In genomic region chr13:79749556-79749955, GRCh38 we compare ENCODE assay signal across 19 cellular contexts.
DNase-seq lines count a peak whose midpoint lies in the region; ATAC-seq and TF ChIP-seq lines count a peak whose summit lies in the region.
"Had no signal": no experiment of that assay in that cellular context is flagged by ENCODE, and none has a peak within 500 bp of the region (broad histone marks: within the 10 kb centered on the region; RNA-seq: fewer than 3 reads in every experiment).

No MANE protein-coding gene starts in this region.

- intact Hi-C loops in gastrocnemius medialis (cut with DNase I; ENCODE audit: low total_unique reads) = no loop called here
- intact Hi-C loops in Caco-2 (cut with micrococcal nuclease; ENCODE audit: unreplicated experiment) = no loop called here

- H3K4me1 ChIP-seq in gastrocnemius medialis (peaks cover 16 to 21% of the 10 kb centered on the region in 2 donors), Caco-2 (peaks cover 8% of the 10 kb centered on the region; the same call in 1 of the 2 replicates)

- POLR2A ChIA-PET in Caco-2 (lab: Charles Lee) = no interaction called here

- no peak for TF ChIP-seq POLR2A in gastrocnemius medialis (IDR thresholded peaks at IDR 0.05)

- H3K4me1 Mint-ChIP-seq in HFFc6 (ENCODE audit: low read depth) = peaks cover 31% of the 10 kb centered on the region
- H3K4me1 Mint-ChIP-seq in Caco-2 (ENCODE audit: low read depth, unreplicated experiment) = no peaks in the 10 kb centered on the region
- H3K4me1 Mint-ChIP-seq: activated CD4-positive, alpha-beta T cell treated with anti-CD3 and anti-CD28 coated beads, Interleukin-2, amount 10 ng/mL, durations not matched to agents 24 days and 14 days; central memory CD8-positive, alpha-beta T cell; stimulated activated memory B cell treated with anti-CD40 and anti-IgM and Interleukin-4, amounts not matched to agents 10 μg/mL and 1 μg/mL and 100 μg/mL, for 72 hours; T-cell had no signal

- H3K9me3 Mint-ChIP-seq in HFFc6 (no peaks in the 10 kb centered on the region), Caco-2 (ENCODE audit: unreplicated experiment) (peaks cover 9% of the 10 kb centered on the region)
- H3K9me3 Mint-ChIP-seq: activated CD4-positive, alpha-beta T cell treated with anti-CD3 and anti-CD28 coated beads, Interleukin-2, amount 10 ng/mL, durations not matched to agents 24 days and 14 days; stimulated activated memory B cell treated with anti-CD40 and anti-IgM and Interleukin-4, amounts not matched to agents 10 μg/mL and 1 μg/mL and 100 μg/mL, for 72 hours had no signal

- no peak overlapping the region for H3K4me3 ChIP-seq in brain microvascular endothelial cell (ENCODE audit: low read depth, low read length)
- H3K4me3 ChIP-seq in gastrocnemius medialis = no peak overlapping the region
- H3K4me3 ChIP-seq in Caco-2 (ENCODE audit: low read depth, low read length) = no peak overlapping the region
- H3K4me3 ChIP-seq: thoracic aorta had no signal

- no peak for ATAC-seq in gastrocnemius medialis
- ATAC-seq: stimulated activated memory B cell treated with anti-CD40 and anti-IgM and Interleukin-4, amounts not matched to agents 10 μg/mL and 1 μg/mL and 100 μg/mL, for 72 hours; T-cell had no signal

- no peak for TF ChIP-seq CTCF in HFFc6 (IDR thresholded peaks at IDR 0.05)
- no peak for TF ChIP-seq CTCF in brain microvascular endothelial cell (IDR thresholded peaks at IDR 0.05; ENCODE audit: low read depth, low read length, missing control alignments)
- TF ChIP-seq CTCF in gastrocnemius medialis (IDR thresholded peaks at IDR 0.05 in 4 of 5, conservative IDR thresholded peaks at IDR 0.05 in 1 of 5) = no peak
- TF ChIP-seq CTCF in Caco-2 (IDR thresholded peaks at IDR 0.05; ENCODE audit: insufficient read depth in 1 of 2, low read depth in 1 of 2, low read length in 1 of 2, severe bottlenecking in 1 of 2, unreplicated experiment in 1 of 2) = no peak

- H3K36me3 Mint-ChIP-seq in HFFc6 (ENCODE audit: low read depth) (no peaks in the 10 kb centered on the region), Caco-2 (ENCODE audit: insufficient read depth, unreplicated experiment) (no peaks in the 10 kb centered on the region)
- H3K36me3 Mint-ChIP-seq: stimulated activated memory B cell treated with anti-CD40 and anti-IgM and Interleukin-4, amounts not matched to agents 10 μg/mL and 1 μg/mL and 100 μg/mL, for 72 hours; T-cell had no signal

- H3K27me3 ChIP-seq in brain microvascular endothelial cell (replicated peaks) (no peaks in the 10 kb centered on the region), gastrocnemius medialis (no peaks in the 10 kb centered on the region), Caco-2 (replicated peaks; ENCODE audit: control insufficient read depth, insufficient read depth, low read length) (no peaks in the 10 kb centered on the region)

- no peaks in the 10 kb centered on the region for H3K9me3 ChIP-seq in gastrocnemius medialis
- H3K9me3 ChIP-seq in Caco-2 = no peaks in the 10 kb centered on the region
- H3K9me3 ChIP-seq: thoracic aorta had no signal

- H3K4me3 Mint-ChIP-seq in HFFc6 (no peak overlapping the region), Caco-2 (ENCODE audit: unreplicated experiment) (no peak overlapping the region)
- H3K4me3 Mint-ChIP-seq: activated CD4-positive, alpha-beta T cell treated with anti-CD3 and anti-CD28 coated beads, Interleukin-2, amount 10 ng/mL, durations not matched to agents 24 days and 14 days; central memory CD8-positive, alpha-beta T cell; stimulated activated memory B cell treated with anti-CD40 and anti-IgM and Interleukin-4, amounts not matched to agents 10 μg/mL and 1 μg/mL and 100 μg/mL, for 72 hours; T-cell had no signal

- no peak for DNase-seq in HFFc6
- DNase-seq in brain microvascular endothelial cell = no peak
- DNase-seq in kidney tubule cell (ENCODE audit: low spot score) = peak; percentile 82
- DNase-seq in gastrocnemius medialis = no peak
- no peak for DNase-seq in putamen (ENCODE audit: low spot score)
- DNase-seq in Caco-2 = no peak
- no peak for DNase-seq in NCI-H2171 (lab: John Stamatoyannopoulos, UW)
- DNase-seq: activated CD4-positive, alpha-beta T cell treated with anti-CD3 and anti-CD28 coated beads, Interleukin-2, amount 10 ng/mL, durations not matched to agents 24 days and 14 days; activated CD8-positive, alpha-beta memory T cell treated with anti-CD3 and anti-CD28 coated beads, Interleukin-2, amount 50 U/mL, for 4 hours; activated effector memory CD4-positive, alpha-beta T cell treated with anti-CD3 and anti-CD28 coated beads, Interleukin-2, amount 50 U/mL, for 16 hours; effector CD4-positive, alpha-beta T cell; Karpas-422; midbrain; NCI-H1092 treated with DMSO at 0.1 percent for 48 hours; NCI-H524; T-cell had no signal

- no peaks in the 10 kb centered on the region for H3K36me3 ChIP-seq in brain microvascular endothelial cell (replicated peaks)
- H3K36me3 ChIP-seq in gastrocnemius medialis = no peaks in the 10 kb centered on the region
- H3K36me3 ChIP-seq in Caco-2 (ENCODE audit: control insufficient read depth, insufficient read depth, low read length) = no peaks in the 10 kb centered on the region
- H3K36me3 ChIP-seq: thoracic aorta had no signal

- BruUV-seq in Caco-2 (replicated peaks; lab: Mats Ljungman, UMichigan) = no TSS peak

- H3K27ac ChIP-seq in brain microvascular endothelial cell (peak overlapping the region; percentile 61), gastrocnemius medialis (peak overlapping the region; percentile 16 to 61 (median 38))
- H3K27ac ChIP-seq: thoracic aorta had no signal

- in situ Hi-C loops in brain microvascular endothelial cell (cut with HindIII; ENCODE audit: low pct_ligation_motif_present, low sequenced_read_pairs) = no loop called here
- in situ Hi-C loops in gastrocnemius medialis (cut with MboI; ENCODE audit: low sequenced_read_pairs in 4 of 4) = no loop called here

- H3K27me3 Mint-ChIP-seq in HFFc6 (ENCODE audit: insufficient read depth) (peaks cover 2% of the 10 kb centered on the region; the same call in 1 of the 2 replicates), Caco-2 (ENCODE audit: insufficient read depth, unreplicated experiment) (no peaks in the 10 kb centered on the region)
- H3K27me3 Mint-ChIP-seq: activated CD4-positive, alpha-beta T cell treated with anti-CD3 and anti-CD28 coated beads, Interleukin-2, amount 10 ng/mL, durations not matched to agents 24 days and 14 days; central memory CD8-positive, alpha-beta T cell; stimulated activated memory B cell treated with anti-CD40 and anti-IgM and Interleukin-4, amounts not matched to agents 10 μg/mL and 1 μg/mL and 100 μg/mL, for 72 hours had no signal

- peak overlapping the region; percentile 77 for H3K27ac Mint-ChIP-seq in HFFc6
- no peak overlapping the region for H3K27ac Mint-ChIP-seq in Caco-2 (ENCODE audit: unreplicated experiment)
- H3K27ac Mint-ChIP-seq: activated CD4-positive, alpha-beta T cell treated with anti-CD3 and anti-CD28 coated beads, Interleukin-2, amount 10 ng/mL, durations not matched to agents 24 days and 14 days; stimulated activated memory B cell treated with anti-CD40 and anti-IgM and Interleukin-4, amounts not matched to agents 10 μg/mL and 1 μg/mL and 100 μg/mL, for 72 hours; T-cell had no signal

- CTCF ChIA-PET in Caco-2 (lab: Charles Lee) = no interaction called here
